Comparison of ENCODE assay signal across 8 cellular contexts in genomic region chr16:47461598-47462266, GRCh38. TPM values are rescaled to one million over a fixed set of nuclear protein-coding genes. Genes with fewer than 3 reads are reported as not detected.
DNase-seq lines count a peak whose midpoint lies in the region; ATAC-seq and TF ChIP-seq lines count a peak whose summit lies in the region.

No MANE protein-coding gene starts in this region.

- no peaks in the 10 kb centered on the region for H3K9me3 ChIP-seq in CD8-positive, alpha-beta T cell (ENCODE audit: low read length)

- peaks cover 77% of the 10 kb centered on the region for H3K4me1 Mint-ChIP-seq in CD8-positive, alpha-beta T cell (ENCODE audit: low read depth)
- peaks cover 29 to 79% (median 68%) of the 10 kb centered on the region in 4 donors for H3K4me1 Mint-ChIP-seq in naive thymus-derived CD8-positive, alpha-beta T cell

- H3K27me3 Mint-ChIP-seq in CD8-positive, alpha-beta T cell (ENCODE audit: low read depth): no peaks in the 10 kb centered on the region
- no peaks in the 10 kb centered on the region for H3K27me3 Mint-ChIP-seq in naive thymus-derived CD8-positive, alpha-beta T cell

- intact Hi-C loops in CD8-positive, alpha-beta T cell (cut with DNase I, micrococcal nuclease): loop anchor here (1.0 to 10.0 kb wide), 14 partner anchors 31 to 1143 kb away; partner anchors contain the start of genes C16orf87 (in 2 of the 2), DNAJA2 (in 2 of the 2), LONP2 (in 2 of the 2) and NETO2 (in 1 of the 2)

- peak overlapping the region; percentile 77 for H3K4me3 ChIP-seq in CD8-positive, alpha-beta T cell (ENCODE audit: low read depth, low read length)
- peak overlapping the region; percentile 95 for H3K4me3 ChIP-seq in WI38 (ENCODE audit: low read depth, low read length)
- H3K4me3 ChIP-seq in fibroblast of mammary gland (ENCODE audit: control insufficient read depth, low read depth, low read length): peak overlapping the region; percentile 96

- in situ Hi-C loops in KBM-7 (cut with MboI; ENCODE audit: low pct_unique_long_range_greater_than_20kb, low sequenced_read_pairs): no loop called here

- POLR2A ChIA-PET in CD8-positive, alpha-beta T cell (lab: Charles Lee): interaction anchor here (0.7 to 2.5 kb wide), 7 partner anchors 12 to 489 kb away, joined by 3 to 9 read pairs (median 3); no protein-coding TSS in a partner anchor
- POLR2A ChIA-PET in naive thymus-derived CD8-positive, alpha-beta T cell (lab: Charles Lee): interaction anchor here (0.6 to 1.9 kb wide), 7 partner anchors 12 to 892 kb away, joined by 3 to 11 read pairs (median 4); partner anchors contain the start of gene DNAJA2

- CTCF ChIA-PET in CD8-positive, alpha-beta T cell (lab: Charles Lee): interaction anchor here (1.0 to 1.2 kb wide), 3 partner anchors 11 to 35 kb away, joined by 3 read pairs; no protein-coding TSS in a partner anchor

- peak overlapping the region; percentile 99 for H3K4me3 Mint-ChIP-seq in CD8-positive, alpha-beta T cell
- H3K4me3 Mint-ChIP-seq in naive thymus-derived CD8-positive, alpha-beta T cell: peak overlapping the region; percentile 90 to 99 (median 96)

- peak overlapping the region; percentile 95 for H3K27ac Mint-ChIP-seq in CD8-positive, alpha-beta T cell
- peak overlapping the region; percentile 73 to 99 (median 96) for H3K27ac Mint-ChIP-seq in naive thymus-derived CD8-positive, alpha-beta T cell

- no peaks in the 10 kb centered on the region for H3K36me3 ChIP-seq in CD8-positive, alpha-beta T cell (ENCODE audit: insufficient read depth, low read length)

- peak overlapping the region; percentile 77 for H3K27ac ChIP-seq in CD8-positive, alpha-beta T cell (ENCODE audit: low read depth, low read length)

- H3K9me3 Mint-ChIP-seq in CD8-positive, alpha-beta T cell: no peaks in the 10 kb centered on the region
- no peaks in the 10 kb centered on the region for H3K9me3 Mint-ChIP-seq in naive thymus-derived CD8-positive, alpha-beta T cell

- H3K4me1 ChIP-seq in CD8-positive, alpha-beta T cell (ENCODE audit: insufficient read depth, low read length): peaks cover 33% of the 10 kb centered on the region

- no peak for TF ChIP-seq CTCF in CD8-positive, alpha-beta T cell (IDR thresholded peaks at IDR 0.05)
- TF ChIP-seq CTCF in WI38 (IDR thresholded peaks at IDR 0.05; ENCODE audit: low read depth, low read length) (no peak), fibroblast of mammary gland (conservative IDR thresholded peaks at IDR 0.05; ENCODE audit: control insufficient read depth, insufficient read depth, low read depth, low read length) (no peak)

- DNase-seq in CD8-positive, alpha-beta T cell: peak in 1 of 7 experiments; percentile 2
- DNase-seq in KBM-7 (peak; percentile 76), fibroblast of mammary gland (ENCODE audit: low read depth) (peak; percentile 72), NCI-H2029 treated with DMSO at 0.1 percent for 48 hours (lab: John Stamatoyannopoulos, UW) (no peak)
- DNase-seq in naive thymus-derived CD8-positive, alpha-beta T cell: peak in 3 of 10 donors; percentile 23 to 29 (median 28)
- DNase-seq in effector CD8-positive, alpha-beta T cell (lab: John Stamatoyannopoulos, UW): no peak

- H3K27me3 ChIP-seq in CD8-positive, alpha-beta T cell (ENCODE audit: insufficient read depth, low read length): no peaks in the 10 kb centered on the region

- no peak for ATAC-seq in CD8-positive, alpha-beta T cell
- peak; percentile 29 for ATAC-seq in GM18907 (IDR thresholded peaks at IDR 0.05; ENCODE audit: unreplicated experiment)
- no peak for ATAC-seq in naive thymus-derived CD8-positive, alpha-beta T cell

- H3K36me3 Mint-ChIP-seq in CD8-positive, alpha-beta T cell: peaks cover 33% of the 10 kb centered on the region
- H3K36me3 Mint-ChIP-seq in naive thymus-derived CD8-positive, alpha-beta T cell: peaks cover 0 to 28% (median 11%) of the 10 kb centered on the region in 3 donors

RNA-seq across cellular contexts. Expression of gene PHKB, which starts 0.6 kb away (rescaled TPM):
- 10 to 100 TPM; 32.4 to 32.8 TPM for total RNA-seq in CD8-positive, alpha-beta T cell
- 10 to 100 TPM; 45.0 to 48.6 TPM for total RNA-seq in naive thymus-derived CD8-positive, alpha-beta T cell
- polyA plus RNA-seq in naive thymus-derived CD8-positive, alpha-beta T cell: 10 to 100 TPM; 25.1 to 34.2 (median 25.4) TPM

RNA-seq across cellular contexts. Expression of gene ITFG1, which starts 0.9 kb away (rescaled TPM):
- 10 to 100 TPM; 13.2 to 16.8 TPM for total RNA-seq in CD8-positive, alpha-beta T cell
- total RNA-seq in naive thymus-derived CD8-positive, alpha-beta T cell: 10 to 100 TPM; 19.4 to 23.1 TPM
- 10 to 100 TPM; 16.9 to 18.9 (median 18.3) TPM for polyA plus RNA-seq in naive thymus-derived CD8-positive, alpha-beta T cell

Comparison
In these comparisons a context has a peak if more than half of its experiments do, and no peak if none do; other contexts are left out.
1. DNase-seq: peak in KBM-7 (single experiment) and fibroblast of mammary gland (single experiment); none in NCI-H2029 treated with DMSO at 0.1 percent for 48 hours (single experiment) and effector CD8-positive, alpha-beta T cell (single experiment).
2. Peak in every context shown above with its lines, with median percentiles within 50 percentile points of each other: H3K4me3 ChIP-seq.